ENCODE assay signal across 14 cellular contexts in the genomic region with DNA sequence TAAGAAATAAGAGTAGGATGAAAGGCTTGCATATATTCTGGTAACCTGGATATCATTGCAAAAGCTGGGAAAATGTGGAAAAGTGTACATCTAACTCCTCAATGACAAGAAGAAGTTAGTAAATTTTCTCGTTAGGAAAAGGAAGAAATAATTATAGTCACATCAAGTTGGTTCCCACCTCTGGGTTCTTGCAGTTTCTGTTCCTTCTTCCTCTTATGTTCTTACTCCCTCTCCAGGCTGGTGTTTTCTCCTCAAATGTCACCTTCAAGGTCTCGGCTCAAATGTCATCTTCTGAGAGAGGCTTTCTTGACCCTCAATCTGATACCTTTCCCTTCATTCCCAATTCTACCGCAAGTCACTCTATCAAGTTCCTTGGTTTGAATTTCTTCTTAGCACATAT.
A peak's percentile ranks its signal among the peaks of the same experiment; 100 is the strongest.
DNase-seq lines count a peak whose midpoint lies in the region; ATAC-seq and TF ChIP-seq lines count a peak whose summit lies in the region.
"Had no signal": no experiment of that assay in that cellular context is flagged by ENCODE, and none has a peak within 500 bp of the region (broad histone marks: within the 10 kb centered on the region; RNA-seq: fewer than 3 reads in every experiment).

No MANE protein-coding gene starts in this region.

- no peak for DNase-seq in T-helper 1 cell
- DNase-seq in NB4 (ENCODE audit: low read depth) = peak; percentile 14
- peak; percentile 58 for DNase-seq in pons (ENCODE audit: low spot score)
- no peak for DNase-seq in stimulated activated CD4-positive, alpha-beta T cell treated with anti-CD3 and anti-CD28 coated beads, Interleukin-4, amount 100 ng/mL, for 24 hours
- no peak for DNase-seq in superior temporal gyrus (ENCODE audit: extremely low spot score)
- no peak for DNase-seq in Right ventricle myocardium superior
- DNase-seq: 8988T; activated CD4-positive, alpha-beta T cell treated with anti-CD3 and anti-CD28 coated beads, Interleukin-2, amount 10 ng/mL, durations not matched to agents 7 days and 5 days; activated gamma-delta T cell; NCI-H1436 treated with DMSO at 0.1 percent for 48 hours; NCI-H774 had no signal

- H3K36me3 Mint-ChIP-seq in T-helper 1 cell treated with Interleukin-12 subunit alpha and Interleukin-12 subunit beta and Interleukin-4 antibody, amounts not matched to agents 30 μg/mL and 1 μg/mL, for 36 hours (ENCODE audit: low read depth) = peaks cover 40% of the 10 kb centered on the region
- H3K36me3 Mint-ChIP-seq: neural progenitor cell had no signal

- ATAC-seq in HG02588 (IDR thresholded peaks at IDR 0.05; ENCODE audit: unreplicated experiment) (peak; percentile 54), Right ventricle myocardium superior (ENCODE audit: poor library complexity) (no peak)

- peaks cover 42% of the 10 kb centered on the region for H3K4me1 Mint-ChIP-seq in T-helper 1 cell treated with Interleukin-12 subunit alpha and Interleukin-12 subunit beta and Interleukin-4 antibody, amounts not matched to agents 30 μg/mL and 1 μg/mL, for 36 hours (ENCODE audit: low read depth)
- H3K4me1 Mint-ChIP-seq: activated CD4-positive, alpha-beta T cell treated with anti-CD3 and anti-CD28 coated beads, Interleukin-2, amount 10 ng/mL, durations not matched to agents 7 days and 5 days; neural progenitor cell had no signal

- no peak overlapping the region for H3K4me3 ChIP-seq in NB4 (ENCODE audit: low read depth, low read length)
- H3K4me3 ChIP-seq: neural progenitor cell had no signal

- TF ChIP-seq POLR2A in NB4 (IDR thresholded peaks at IDR 0.05; ENCODE audit: extremely low read depth, insufficient read length) = no peak

- peak overlapping the region; percentile 95 for H3K27ac Mint-ChIP-seq in T-helper 1 cell treated with Interleukin-12 subunit alpha and Interleukin-12 subunit beta and Interleukin-4 antibody, amounts not matched to agents 30 μg/mL and 1 μg/mL, for 36 hours
- H3K27ac Mint-ChIP-seq: activated CD4-positive, alpha-beta T cell treated with anti-CD3 and anti-CD28 coated beads, Interleukin-2, amount 10 ng/mL, durations not matched to agents 7 days and 5 days; neural progenitor cell had no signal

- intact Hi-C loops in Right ventricle myocardium superior (cut with DNase I) = no loop called here

- H3K9me3 Mint-ChIP-seq in T-helper 1 cell treated with Interleukin-12 subunit alpha and Interleukin-12 subunit beta and Interleukin-4 antibody, amounts not matched to agents 30 μg/mL and 1 μg/mL, for 36 hours = peaks cover 3% of the 10 kb centered on the region
- H3K9me3 Mint-ChIP-seq: activated CD4-positive, alpha-beta T cell treated with anti-CD3 and anti-CD28 coated beads, Interleukin-2, amount 10 ng/mL, durations not matched to agents 7 days and 5 days; neural progenitor cell had no signal

- TF ChIP-seq CTCF in NB4 (IDR thresholded peaks at IDR 0.05; ENCODE audit: low read depth, low read length) = no peak

- H3K27me3 Mint-ChIP-seq in T-helper 1 cell treated with Interleukin-12 subunit alpha and Interleukin-12 subunit beta and Interleukin-4 antibody, amounts not matched to agents 30 μg/mL and 1 μg/mL, for 36 hours (ENCODE audit: low read depth) = no peaks in the 10 kb centered on the region

- H3K4me3 Mint-ChIP-seq in T-helper 1 cell treated with Interleukin-12 subunit alpha and Interleukin-12 subunit beta and Interleukin-4 antibody, amounts not matched to agents 30 μg/mL and 1 μg/mL, for 36 hours = no peak overlapping the region
- H3K4me3 Mint-ChIP-seq: activated CD4-positive, alpha-beta T cell treated with anti-CD3 and anti-CD28 coated beads, Interleukin-2, amount 10 ng/mL, durations not matched to agents 7 days and 5 days; neural progenitor cell had no signal

Comparison
In these comparisons a context has a peak if more than half of its experiments do, and no peak if none do; other contexts are left out.
1. DNase-seq: peak in NB4 (single experiment) and pons (single experiment); none in T-helper 1 cell (0 of 5), stimulated activated CD4-positive, alpha-beta T cell treated with anti-CD3 and anti-CD28 coated beads, Interleukin-4, amount 100 ng/mL, for 24 hours (single experiment), superior temporal gyrus (single experiment) and Right ventricle myocardium superior (single experiment).